In genomic region chr11:27304514-27304913, GRCh38 we compare ENCODE assay signal across 1 cellular context.
TF ChIP-seq lines count a peak whose summit lies in the region.

No MANE protein-coding gene starts in this region.

TF ChIP-seq in HCT116, 20 proteins besides CTCF, POLR2A, EP300 and RAD21 (continued from another document):
- no peak for TF ChIP-seq CBX3 (IDR thresholded peaks at IDR 0.05; ENCODE audit: low read depth)
- TF ChIP-seq EZH2phosphoT487 (IDR thresholded peaks at IDR 0.05; ENCODE audit: borderline replicate concordance), result no peak
- TF ChIP-seq ZBTB33 (IDR thresholded peaks at IDR 0.05; ENCODE audit: extremely low read depth, insufficient replicate concordance, low read length), result no peak
- TF ChIP-seq CEBPB (IDR thresholded peaks at IDR 0.05; ENCODE audit: low read depth), result no peak
- no peak for TF ChIP-seq POLR2AphosphoS5 (IDR thresholded peaks at IDR 0.05; ENCODE audit: low read depth, low read length)
- TF ChIP-seq REST (IDR thresholded peaks at IDR 0.05; ENCODE audit: low read depth), result no peak
- no peak for TF ChIP-seq FOSL1 (IDR thresholded peaks at IDR 0.05; ENCODE audit: low read depth)
- no peak for TF ChIP-seq ATF3 (IDR thresholded peaks at IDR 0.05)
- TF ChIP-seq EZH2 (IDR thresholded peaks at IDR 0.05), result no peak
- no peak for TF ChIP-seq SP1 (IDR thresholded peaks at IDR 0.05; ENCODE audit: low read depth)
